17 cellular contexts compared by ENCODE assay signal in the genomic region with DNA sequence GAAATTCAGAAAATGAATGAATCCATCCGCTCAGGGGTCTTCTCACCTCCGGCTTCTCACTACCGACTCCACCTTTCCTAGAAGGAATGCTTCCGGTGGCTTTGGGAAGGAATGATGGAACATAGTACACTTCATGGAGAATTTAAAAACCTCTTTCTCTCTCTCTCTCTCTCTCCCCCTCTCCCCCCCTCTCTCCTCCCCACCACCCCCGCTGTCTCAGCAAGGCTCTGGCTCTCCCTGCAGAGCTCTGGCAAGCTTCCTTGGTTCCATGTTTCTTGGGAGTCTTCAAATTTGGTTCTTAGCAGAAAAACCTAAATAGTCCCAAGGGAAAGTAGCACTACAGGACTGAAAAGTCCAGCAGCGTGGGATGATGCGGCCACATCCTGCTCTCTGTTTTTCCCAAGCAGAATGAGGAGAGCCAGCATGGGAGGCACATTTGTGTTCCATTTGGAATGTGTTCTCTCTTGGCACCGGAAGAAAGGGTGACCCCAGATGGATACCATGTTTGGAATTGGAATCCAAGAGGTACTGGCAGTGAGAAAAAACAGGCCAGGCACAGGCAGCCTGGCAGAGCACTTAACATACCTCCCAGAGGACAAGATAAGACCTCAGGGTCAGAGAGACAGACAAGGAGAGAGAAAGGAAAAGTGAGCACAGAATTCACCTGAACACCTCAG. TPM values are rescaled to one million over a fixed set of nuclear protein-coding genes. Genes with fewer than 3 reads are reported as not detected.
DNase-seq lines count a peak whose midpoint lies in the region; ATAC-seq, FAIRE-seq and TF ChIP-seq lines count a peak whose summit lies in the region.
"Had no signal": no experiment of that assay in that cellular context is flagged by ENCODE, and none has a peak within 500 bp of the region (broad histone marks: within the 10 kb centered on the region; RNA-seq: fewer than 3 reads in every experiment).

A gene with protein sequence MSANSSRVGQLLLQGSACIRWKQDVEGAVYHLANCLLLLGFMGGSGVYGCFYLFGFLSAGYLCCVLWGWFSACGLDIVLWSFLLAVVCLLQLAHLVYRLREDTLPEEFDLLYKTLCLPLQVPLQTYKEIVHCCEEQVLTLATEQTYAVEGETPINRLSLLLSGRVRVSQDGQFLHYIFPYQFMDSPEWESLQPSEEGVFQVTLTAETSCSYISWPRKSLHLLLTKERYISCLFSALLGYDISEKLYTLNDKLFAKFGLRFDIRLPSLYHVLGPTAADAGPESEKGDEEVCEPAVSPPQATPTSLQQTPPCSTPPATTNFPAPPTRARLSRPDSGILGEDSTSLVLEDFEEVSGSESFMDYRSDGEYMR (minus strand): TSS at position 116 of the 677 bp plus-strand sequence. CDS start 166 bp downstream, outside the sequence.

- BruUV-seq in GM12878 (replicated peaks; lab: Mats Ljungman, UMichigan): no TSS peak

- TF ChIP-seq EP300 in GM12878 (IDR thresholded peaks at IDR 0.05; ENCODE audit: borderline replicate concordance in 1 of 2, control insufficient read depth in 1 of 2, low read depth in 2 of 2, low read length in 2 of 2): no peak

- no peak for TF ChIP-seq RAD21 in GM12878 (IDR thresholded peaks at IDR 0.05; ENCODE audit: insufficient read depth, low read depth, low read length)

- peaks cover 34% of the 10 kb centered on the region for H3K4me1 ChIP-seq in GM12878 (ENCODE audit: control insufficient read depth, insufficient read depth, low read length)
- peaks cover 71% of the 10 kb centered on the region for H3K4me1 ChIP-seq in left ventricle myocardium inferior
- H3K4me1 ChIP-seq in trophoblast cell (ENCODE audit: control insufficient read depth in 1 of 2, insufficient read depth in 2 of 2, low read length in 2 of 2): peaks cover 27 to 36% of the 10 kb centered on the region in 2 experiments

- H2AFZ ChIP-seq in GM12878 (ENCODE audit: control insufficient read depth, low read depth, low read length) (no peak within 1 kb of the TSS), trophoblast cell (ENCODE audit: insufficient read depth, low read length, poor library complexity) (peak within 1 kb of the TSS; percentile 77)

- no peak for TF ChIP-seq POLR2A in GM12878 (IDR thresholded peaks at IDR 0.05; ENCODE audit: low read depth, low read length)

- H3K27me3 ChIP-seq in GM12878 (replicated peaks in 1 of 2; ENCODE audit: control insufficient read depth in 2 of 2, insufficient read depth in 2 of 2, low read length in 1 of 2) (no peaks in the 10 kb centered on the region), left ventricle myocardium inferior (ENCODE audit: low read depth) (no peaks in the 10 kb centered on the region), trophoblast cell (ENCODE audit: insufficient read depth, low read length) (no peaks in the 10 kb centered on the region)

- H4K12ac ChIP-seq in trophoblast cell (ENCODE audit: low read depth, low read length): peak within 1 kb of the TSS; percentile 55

- H3K23ac ChIP-seq in trophoblast cell (ENCODE audit: low read length): no peak within 1 kb of the TSS

- peak within 1 kb of the TSS; percentile 97 for H2BK120ac ChIP-seq in trophoblast cell (ENCODE audit: insufficient read depth, low read length, poor library complexity)

- no peak for TF ChIP-seq CTCF in GM12878 (IDR thresholded peaks at IDR 0.05 in 2 of 3, conservative IDR thresholded peaks at IDR 0.05 in 1 of 3; ENCODE audit: control insufficient read depth in 2 of 3, extremely low read depth in 1 of 3, insufficient read depth in 1 of 3, low read depth in 3 of 3, low read length in 3 of 3)
- no peak for TF ChIP-seq CTCF in left ventricle myocardium inferior (IDR thresholded peaks at IDR 0.05; ENCODE audit: borderline replicate concordance)

- H3K18ac ChIP-seq in trophoblast cell (ENCODE audit: low read length): peak within 1 kb of the TSS; percentile 99

- peak within 1 kb of the TSS; percentile 99 for H2BK12ac ChIP-seq in trophoblast cell (ENCODE audit: low read length)

- no peaks in the 10 kb centered on the region for H4K20me1 ChIP-seq in GM12878 (ENCODE audit: control insufficient read depth, insufficient read depth)

- peak within 1 kb of the TSS; percentile 100 for H3K14ac ChIP-seq in trophoblast cell (ENCODE audit: low read length)

- no peak within 1 kb of the TSS for H3K4me3 ChIP-seq in GM12878
- H3K4me3 ChIP-seq in left ventricle myocardium inferior: peak within 1 kb of the TSS; percentile 71
- H3K4me3 ChIP-seq in trophoblast cell (ENCODE audit: low read depth, low read length): peak within 1 kb of the TSS; percentile 56
- H3K4me3 ChIP-seq: skin epidermis had no signal

- H3K79me1 ChIP-seq in trophoblast cell (ENCODE audit: low read length): peaks cover 44% of the 10 kb centered on the region

- no peak within 1 kb of the TSS for H3K9ac ChIP-seq in GM12878 (ENCODE audit: control insufficient read depth, insufficient read depth, low read length)
- H3K9ac ChIP-seq in trophoblast cell (ENCODE audit: low read length): peak within 1 kb of the TSS; percentile 21

- FAIRE-seq in GM12878 (lab: Jason Lieb, UNC) (no peak), frontal cortex (lab: Jason Lieb, UNC) (no peak)
- FAIRE-seq: urothelium cell line had no signal

- H3K27ac ChIP-seq in GM12878 (ENCODE audit: control insufficient read depth, insufficient read depth): 0 out of 2 replicates have a peak within 1 kb of the TSS, but pooled peaks have one; percentile 15
- H3K27ac ChIP-seq in left ventricle myocardium inferior (replicated peaks): peak within 1 kb of the TSS; percentile 94
- H3K27ac ChIP-seq in trophoblast cell (ENCODE audit: low read depth, low read length): peak within 1 kb of the TSS; percentile 95

- POLR2A ChIA-PET in GM12878 (lab: Charles Lee): interaction anchor here (0.7 to 1.3 kb wide), 2 partner anchors 11 to 18 kb away, joined by 3 to 4 read pairs; no protein-coding TSS in a partner anchor

- H2AK5ac ChIP-seq in trophoblast cell (ENCODE audit: low read length): peak within 1 kb of the TSS; percentile 100

- H3K4me2 ChIP-seq in GM12878 (ENCODE audit: control insufficient read depth, insufficient read depth) (no peak within 1 kb of the TSS), trophoblast cell (ENCODE audit: low read length) (peak within 1 kb of the TSS; percentile 42)

- ATAC-seq in GM12878 (no peak), GM18870 (IDR thresholded peaks at IDR 0.05; ENCODE audit: unreplicated experiment) (no peak)
- ATAC-seq: esophagus mucosa; naive thymus-derived CD4-positive, alpha-beta T cell had no signal

- peak within 1 kb of the TSS; percentile 90 for H2BK5ac ChIP-seq in trophoblast cell (ENCODE audit: low read depth, low read length, poor library complexity)

- H4K8ac ChIP-seq in trophoblast cell (ENCODE audit: low read depth, low read length): peak within 1 kb of the TSS; percentile 97

- H3K4ac ChIP-seq in trophoblast cell (ENCODE audit: low read depth, low read length): peak within 1 kb of the TSS; percentile 98

- 98% methylated on average over 7 of the region's 8 CpGs for WGBS in GM12878 (ENCODE audit: insufficient coverage, insufficient replicate concordance, low lambda C conversion rate, missing lambda C conversion rate)
- WGBS in trophoblast cell (ENCODE audit: extremely low coverage, insufficient coverage, insufficient read length): no CpG with 5 or more reads among the region's 8 CpGs

- H3K9me3 ChIP-seq in GM12878 (replicated peaks; ENCODE audit: control insufficient read depth, insufficient read depth, low read length) (no peaks in the 10 kb centered on the region), left ventricle myocardium inferior (replicated peaks) (no peaks in the 10 kb centered on the region), trophoblast cell (ENCODE audit: insufficient read depth, low read depth, low read length) (no peaks in the 10 kb centered on the region)

- no peaks in the 10 kb centered on the region; a peak in 1 of 4 replicates for H3K36me3 ChIP-seq in GM12878 (ENCODE audit: control insufficient read depth in 2 of 2, insufficient read depth in 2 of 2, low read length in 1 of 2)
- peaks cover 37% of the 10 kb centered on the region for H3K36me3 ChIP-seq in left ventricle myocardium inferior
- H3K36me3 ChIP-seq in trophoblast cell (ENCODE audit: control insufficient read depth in 1 of 2, insufficient read depth in 2 of 2, low read length in 2 of 2): peaks cover 0 to 2% of the 10 kb centered on the region in 2 experiments

- RAD21 ChIA-PET in GM12878 (lab: Charles Lee; ENCODE audit: unreplicated experiment): interaction anchor here (0.7 to 5.4 kb wide), 4 partner anchors 14 to 60 kb away, joined by 3 to 44 read pairs (median 8); a partner anchor contains a TSS

- H4K91ac ChIP-seq in trophoblast cell (ENCODE audit: low read depth, low read length): peak within 1 kb of the TSS; percentile 100

- CTCF ChIA-PET in GM12878 (lab: Yijun Ruan, JAX): interaction anchor here (1.4 to 1.8 kb wide), 2 partner anchors 13 to 20 kb away, joined by 7 to 8 read pairs; no protein-coding TSS in a partner anchor

- in situ Hi-C loops in GM12878 (cut with MboI): no loop called here

- DNase-seq in AG08395 (ENCODE audit: low spot score): peak; percentile 21
- DNase-seq in GM12878 (ENCODE audit: low read depth, low spot score): no peak
- peak; percentile 32 for DNase-seq in left ventricle myocardium inferior
- no peak for DNase-seq in trophoblast cell
- DNase-seq in frontal cortex (ENCODE audit: low spot score in 2 of 2): no peak
- DNase-seq in stimulated activated CD4-positive, alpha-beta T cell treated with anti-CD3 and anti-CD28 coated beads, Interleukin-4, amount 100 ng/mL, for 1 hour: no peak
- DNase-seq in GOT3 (lab: John Stamatoyannopoulos, UW): no peak
- DNase-seq: DMS79 treated with DMSO at 0.1 percent for 48 hours; HCEC 1CT; immature natural killer cell; naive thymus-derived CD4-positive, alpha-beta T cell; NCI-H1092 treated with DMSO at 0.1 percent for 48 hours; NCI-H510A had no signal

- intact Hi-C loops in GM12878 (cut with micrococcal nuclease; ENCODE audit: unreplicated experiment) (no loop called here), left ventricle myocardium inferior (cut with micrococcal nuclease) (no loop called here)

- SMC1A ChIA-PET in GM12878 (lab: Charles Lee; ENCODE audit: uncharacterized antibody, unreplicated experiment): interaction anchor here (0.9 to 1.6 kb wide), 8 partner anchors 10 to 72 kb away, joined by 3 to 9 read pairs (median 4); no protein-coding TSS in a partner anchor

- H3K79me2 ChIP-seq in GM12878 (ENCODE audit: control insufficient read depth, insufficient read depth, low read length) (no peaks in the 10 kb centered on the region), trophoblast cell (ENCODE audit: control insufficient read depth, insufficient read depth, low read length, poor library complexity) (peaks cover 17% of the 10 kb centered on the region)

RNA-seq across cellular contexts. Expression of the gene that starts here (rescaled TPM):
- 18.9 and 20.7 TPM in 2 replicates for total RNA-seq in GM12878 (2013; cell fraction: nucleolus; rRNA removed)
- total RNA-seq in GM12878 (2014; rRNA removed) (3.4 and 3.9 TPM in 2 replicates), GM12878 (2014; rRNA removed; fragmentation: Illumina TruSeq; extraction: Trizol) (2.7 and 7.5 TPM in 2 replicates), GM12878 (2021) (3.5 and 3.9 TPM in 2 replicates), left ventricle myocardium inferior (512 TPM), frontal cortex (0.82 TPM)
- 2.5 TPM for polyA plus RNA-seq in GM12878 (2011; ENCODE audit: low read depth)
- polyA plus RNA-seq in GM12878 (2011; rRNA removed) (8.6 and 12.7 TPM in 2 replicates), GM12878 (2014; fragmentation: Illumina TruSeq; extraction: Trizol) (2.6 and 3.6 TPM in 2 replicates), GM12878 (2014; fragmentation: Nextera tagmentation; extraction: Ambion mirVana) (1 to 10 TPM; 3.5 to 5.3 TPM), GM12878 (2014; rRNA removed) (3.8 and 6.1 TPM in 2 replicates), GM12878 (2016; fragmentation: Nextera tagmentation; extraction: Ambion mirVana) (1 to 10 TPM; 1.8 to 4.0 TPM)
- 9.5 and 9.8 TPM in 2 replicates for polyA plus RNA-seq in GM12878 (2011; cell fraction: cytosol; rRNA removed)
- polyA plus RNA-seq in GM12878 (2011; cell fraction: nucleus; rRNA removed): 41.3 and 48.9 TPM in 2 replicates
- 3.0 and 4.2 TPM in 2 replicates for polyA plus RNA-seq in GM12878 (2012)
- polyA minus RNA-seq in GM12878 (2011; rRNA and poly(A)+ RNA removed): 12.9 and 16.1 TPM in 2 replicates
- polyA minus RNA-seq in GM12878 (2011; cell fraction: cytosol; rRNA and poly(A)+ RNA removed): 0.83 and 0.94 TPM in 2 replicates
- polyA minus RNA-seq in GM12878 (2011; cell fraction: nucleus; rRNA and poly(A)+ RNA removed): 10.8 and 19.9 TPM in 2 replicates
- 22.8 and 25.3 TPM in 2 replicates for polyA plus RNA-seq in trophoblast cell (2013)

Comparison
In these comparisons a context has a peak if more than half of its experiments do, and no peak if none do; other contexts are left out.
1. RNA of the gene that starts here (total RNA-seq): 512 TPM in left ventricle myocardium inferior (single experiment); 2.7 to 20.7 TPM in GM12878 and 0.82 TPM in frontal cortex (single experiment); every median in the first group is over 10 times any median in the second.
2. DNase-seq: peak in AG08395 (single experiment) and left ventricle myocardium inferior (single experiment); none in GM12878 (single experiment), trophoblast cell (0 of 2), frontal cortex (0 of 2), stimulated activated CD4-positive, alpha-beta T cell treated with anti-CD3 and anti-CD28 coated beads, Interleukin-4, amount 100 ng/mL, for 1 hour (single experiment) and GOT3 (single experiment).
3. H3K27ac ChIP-seq: peak in every context shown above with its lines; median percentile 95 in trophoblast cell; 94 in left ventricle myocardium inferior; 15 in GM12878.